ENCODE assay signal across 21 cellular contexts in the genomic region with DNA sequence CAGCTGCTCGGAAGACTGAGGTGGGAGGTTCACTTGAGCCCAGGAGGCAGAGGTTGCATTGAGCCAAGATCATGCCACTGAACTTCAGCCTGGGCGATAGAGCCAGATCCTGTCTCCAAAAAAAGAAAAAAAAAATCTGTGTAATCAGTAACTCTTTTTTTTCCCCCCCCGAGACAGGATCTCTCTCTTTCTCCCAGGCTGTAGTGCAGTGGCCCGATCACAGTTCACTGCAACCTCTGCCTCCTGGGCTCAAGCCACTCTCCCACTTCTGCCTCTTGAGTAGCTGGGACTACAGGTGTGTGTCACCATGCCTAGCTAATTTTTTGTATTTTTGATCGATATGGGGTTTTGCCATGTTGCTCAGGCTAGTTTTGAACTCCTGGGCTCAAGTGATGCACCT.
DNase-seq lines count a peak whose midpoint lies in the region; ATAC-seq and FAIRE-seq lines count a peak whose summit lies in the region.
"Had no signal": no experiment of that assay in that cellular context is flagged by ENCODE, and none has a peak within 500 bp of the region (broad histone marks: within the 10 kb centered on the region; RNA-seq: fewer than 3 reads in every experiment).

No MANE protein-coding gene starts in this region.

- H3K36me3 Mint-ChIP-seq in activated T-cell treated with anti-CD3 and anti-CD28 coated beads, Interleukin-2, amount 50 U/mL, for 72 hours (ENCODE audit: insufficient read depth in 2 of 2): peaks cover 0 to 3% of the 10 kb centered on the region in 2 donors

- H3K9me3 Mint-ChIP-seq in activated T-cell treated with anti-CD3 and anti-CD28 coated beads, Interleukin-2, amount 50 U/mL, for 72 hours: no peaks in the 10 kb centered on the region
- H3K9me3 Mint-ChIP-seq: CD4-positive, alpha-beta T cell; CD8-positive, alpha-beta T cell had no signal

- no peak overlapping the region for H3K4me3 Mint-ChIP-seq in activated T-cell treated with anti-CD3 and anti-CD28 coated beads, Interleukin-2, amount 50 U/mL, for 72 hours
- H3K4me3 Mint-ChIP-seq: B cell; CD4-positive, alpha-beta T cell; CD8-positive, alpha-beta T cell had no signal

- H3K27me3 Mint-ChIP-seq in activated T-cell treated with anti-CD3 and anti-CD28 coated beads, Interleukin-2, amount 50 U/mL, for 72 hours (ENCODE audit: low read depth): no peaks in the 10 kb centered on the region
- H3K27me3 Mint-ChIP-seq: B cell; CD4-positive, alpha-beta T cell had no signal

- H3K27ac Mint-ChIP-seq in activated T-cell treated with anti-CD3 and anti-CD28 coated beads, Interleukin-2, amount 50 U/mL, for 72 hours: peak overlapping the region; percentile 63
- H3K27ac Mint-ChIP-seq: B cell; CD4-positive, alpha-beta T cell; CD8-positive, alpha-beta T cell had no signal

- FAIRE-seq in HTR-8/SVneo (lab: Jason Lieb, UNC): peak; percentile 68
- FAIRE-seq: A549, D721Med, GM12878, GM12892, GM18507, GM19239 had no signal

- DNase-seq in activated T-cell treated with anti-CD3 and anti-CD28 coated beads, Interleukin-2, amount 50 U/mL, for 72 hours: no peak
- DNase-seq in activated T-cell treated with anti-CD3 and anti-CD28 coated beads for 4 hours: no peak
- DNase-seq in HTR-8/SVneo (ENCODE audit: insufficient read length, low spot score): no peak
- DNase-seq in left lobe of liver (ENCODE audit: low spot score): peak; percentile 47
- no peak for DNase-seq in DMS53 treated with DMSO at 0.1 percent for 48 hours (lab: John Stamatoyannopoulos, UW; ENCODE audit: unreplicated experiment)
- DNase-seq: AML-193; Caco-2; Calu3; CD4-positive, alpha-beta T cell; CD8-positive, alpha-beta T cell; DMS79; DND-41; EL; GDM1 had no signal

- ATAC-seq in activated T-cell treated with anti-CD3 and anti-CD28 coated beads, Interleukin-2, amount 50 U/mL, for 72 hours (replicated peaks in 1 of 2): no peak
- ATAC-seq in left lobe of liver: peak; percentile 81
- ATAC-seq: A549; CD8-positive, alpha-beta T cell; GM12878 had no signal

- H3K4me1 Mint-ChIP-seq in activated T-cell treated with anti-CD3 and anti-CD28 coated beads, Interleukin-2, amount 50 U/mL, for 72 hours (ENCODE audit: low read depth): no peaks in the 10 kb centered on the region
- H3K4me1 Mint-ChIP-seq: B cell had no signal
